Comparison of ENCODE assay signal across 24 cellular contexts in the genomic region with DNA sequence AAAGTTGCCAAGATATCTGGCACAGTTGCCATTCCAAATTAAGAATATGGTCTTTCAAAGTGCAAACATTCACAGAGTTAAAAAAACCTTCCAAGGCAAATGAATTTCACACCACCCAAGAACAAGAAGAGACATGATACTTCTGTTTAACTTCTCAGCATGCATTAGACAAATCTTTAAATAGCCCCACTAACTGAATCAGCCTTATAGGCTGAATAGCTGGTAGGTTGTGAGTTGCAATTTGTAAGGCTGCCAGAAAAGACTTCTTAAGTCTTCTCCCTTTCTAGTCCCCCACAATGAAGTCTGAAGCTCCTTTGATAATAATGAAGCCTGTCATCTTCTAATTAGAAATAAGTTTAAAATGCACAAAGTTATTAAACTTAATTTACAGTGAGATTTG.
"Had no signal": no experiment of that assay in that cellular context is flagged by ENCODE, and none has a peak within 500 bp of the region (broad histone marks: within the 10 kb centered on the region; RNA-seq: fewer than 3 reads in every experiment).

No MANE protein-coding gene starts in this region.

- H3K27ac Mint-ChIP-seq: immature natural killer cell; natural killer cell treated with Interleukin-12 subunit alpha and Interleukin-12 subunit beta and Interleukin-15 and Interleukin-18, amount 100 ng/mL, for 72 hours had no signal

- FAIRE-seq: endometrium, keratinocyte had no signal

- H3K9me3 ChIP-seq: esophagus squamous epithelium, left lung, right atrium auricular region, sigmoid colon, stomach had no signal

- H3K4me3 ChIP-seq: dorsolateral prefrontal cortex, esophagus squamous epithelium, left lung, lung, right atrium auricular region, sigmoid colon, stomach had no signal

- H3K36me3 Mint-ChIP-seq: immature natural killer cell; natural killer cell treated with Interleukin-12 subunit alpha and Interleukin-12 subunit beta and Interleukin-15 and Interleukin-18, amount 100 ng/mL, for 72 hours had no signal

- H3K36me3 ChIP-seq: esophagus squamous epithelium, left lung, right atrium auricular region, sigmoid colon, stomach had no signal

- H3K4me1 Mint-ChIP-seq: immature natural killer cell had no signal

- H3K27ac ChIP-seq: epithelial cell of prostate, esophagus squamous epithelium, left lung, parathyroid adenoma, right atrium auricular region, sigmoid colon, stomach had no signal

- H3K4me3 Mint-ChIP-seq: immature natural killer cell; natural killer cell treated with Interleukin-12 subunit alpha and Interleukin-12 subunit beta and Interleukin-15 and Interleukin-18, amount 100 ng/mL, for 72 hours had no signal

- H3K4me1 ChIP-seq: left lung, parathyroid adenoma, right atrium auricular region, sigmoid colon, stomach had no signal

- H3K27me3 Mint-ChIP-seq: natural killer cell treated with Interleukin-12 subunit alpha and Interleukin-12 subunit beta and Interleukin-15 and Interleukin-18, amount 100 ng/mL, for 72 hours had no signal

- ATAC-seq: left lung; natural killer cell treated with Interleukin-12 subunit alpha and Interleukin-12 subunit beta and Interleukin-15 and Interleukin-18, amount 100 ng/mL, for 72 hours had no signal

- H3K27me3 ChIP-seq: dorsolateral prefrontal cortex, esophagus squamous epithelium, left lung, right atrium auricular region, sigmoid colon, stomach had no signal

- H3K79me2 ChIP-seq: parathyroid adenoma had no signal

- H2AFZ ChIP-seq: parathyroid adenoma had no signal

- H3K9ac ChIP-seq: parathyroid adenoma had no signal

- DNase-seq: cortex of kidney; dorsolateral prefrontal cortex; effector CD8-positive, alpha-beta T cell; esophagus squamous epithelium; foreskin fibroblast; immature natural killer cell; left lung; mesenchymal stem cell; midbrain; occipital lobe; sigmoid colon; small intestine; stimulated activated CD4-positive, alpha-beta T cell treated with anti-CD3 and anti-CD28 coated beads, Interleukin-12 subunit alpha, Interleukin-12 subunit beta, amount 100 ng/mL, for 4 hours; stimulated activated naive CD4-positive, alpha-beta T cell; stomach; substantia nigra; trophoblast cell had no signal
